11 cellular contexts compared by ENCODE assay signal in genomic region chr12:124750787-124751471, GRCh38.
DNase-seq lines count a peak whose midpoint lies in the region; ATAC-seq, FAIRE-seq and TF ChIP-seq lines count a peak whose summit lies in the region.
"Had no signal": no experiment of that assay in that cellular context is flagged by ENCODE, and none has a peak within 500 bp of the region (broad histone marks: within the 10 kb centered on the region; RNA-seq: fewer than 3 reads in every experiment).

No MANE protein-coding gene starts in this region.

- H3K36me3 Mint-ChIP-seq in GM23338 (ENCODE audit: low read depth) = peaks cover 13% of the 10 kb centered on the region

- POLR2A ChIA-PET in AG04450 (lab: Yijun Ruan, JAX) = no interaction called here

- H3K27me3 Mint-ChIP-seq in GM23338 (ENCODE audit: insufficient read depth, low read depth, poor library complexity) = peaks cover 15% of the 10 kb centered on the region

- no peak overlapping the region; the same call in 2 of the 3 replicates for H3K4me3 Mint-ChIP-seq in GM23338

- no peak for FAIRE-seq in frontal cortex (lab: Jason Lieb, UNC)

- WGBS in right lobe of liver (ENCODE audit: insufficient coverage, low coverage, low lambda C conversion rate, missing lambda C conversion rate) = 63% methylated on average over 11 of the region's 19 CpGs

- peaks cover 33% of the 10 kb centered on the region for H3K4me1 Mint-ChIP-seq in GM23338

- H2AFZ ChIP-seq in GM23338 = peak overlapping the region; percentile 92; the same call in 1 of the 2 replicates

- no peak overlapping the region for H3K4me2 ChIP-seq in GM23338

- H3K27me3 ChIP-seq in AG04450 (ENCODE audit: control insufficient read depth, insufficient read depth, low read length) (peaks cover 4% of the 10 kb centered on the region), GM23338 (ENCODE audit: insufficient read depth) (no peaks in the 10 kb centered on the region), right lobe of liver (no peaks in the 10 kb centered on the region)

- DNase-seq in AG04450 (ENCODE audit: low read depth, low spot score) (no peak), GM23338 (ENCODE audit: low spot score) (peak; percentile 87), UCSD-AML1 (lab: John Stamatoyannopoulos, UW; ENCODE audit: unreplicated experiment) (peak; percentile 20), right lobe of liver (no peak), frontal cortex (ENCODE audit: low spot score in 2 of 2) (no peak), AML-193 (lab: John Stamatoyannopoulos, UW) (no peak)
- no peak for DNase-seq in activated naive CD4-positive, alpha-beta T cell (lab: John Stamatoyannopoulos, UW)
- DNase-seq: NCI-H1436 treated with DMSO at 0.1 percent for 48 hours, posterior cingulate gyrus had no signal

- ATAC-seq in GM23338 (peak; percentile 79), right lobe of liver (no peak), GM19023 (IDR thresholded peaks at IDR 0.05; ENCODE audit: unreplicated experiment) (no peak)

- H4K20me1 ChIP-seq in GM23338 (replicated peaks; ENCODE audit: insufficient read depth) = no peaks in the 10 kb centered on the region

- H3K4me1 ChIP-seq in GM23338 (ENCODE audit: insufficient read depth) (peaks cover 13% of the 10 kb centered on the region), right lobe of liver (peaks cover 0 to 63% (median 31%) of the 10 kb centered on the region in 4 donors)

- peaks cover 25% of the 10 kb centered on the region for H3K9me3 Mint-ChIP-seq in GM23338

- intact Hi-C loops in right lobe of liver (cut with DNase I) = loop anchor here in 1 of 2 donors (10.0 kb wide), 1 partner anchor 376 kb away; no protein-coding TSS in a partner anchor

- no peaks in the 10 kb centered on the region for H3K36me3 ChIP-seq in GM23338 (ENCODE audit: insufficient read depth)
- H3K36me3 ChIP-seq in right lobe of liver = no peaks in the 10 kb centered on the region

- TF ChIP-seq CTCF in AG04450 (IDR thresholded peaks at IDR 0.05; ENCODE audit: low read depth, low read length) (0 out of 2 replicates have a peak, but pooled peaks have one; percentile 8), GM23338 (conservative IDR thresholded peaks at IDR 0.05; ENCODE audit: low read depth in 2 of 2) (peak; percentile 55 to 88), right lobe of liver (IDR thresholded peaks at IDR 0.05) (no peak)

- H3K79me2 ChIP-seq in GM23338 (replicated peaks; ENCODE audit: insufficient read depth) = no peaks in the 10 kb centered on the region

- H3F3A ChIP-seq in GM23338 (replicated peaks; ENCODE audit: low read depth) = no peaks in the 10 kb centered on the region

- H3K27ac ChIP-seq in AG04450 (ENCODE audit: low read depth, low read length) (no peak overlapping the region), GM23338 (ENCODE audit: low read depth) (no peak overlapping the region), right lobe of liver (peak overlapping the region; percentile 72 to 78 (median 76))
- H3K27ac ChIP-seq: coronary artery had no signal

- peaks cover 11% of the 10 kb centered on the region for H3K9me3 ChIP-seq in AG04450 (ENCODE audit: control insufficient read depth, insufficient read depth, low read length)
- no peaks in the 10 kb centered on the region for H3K9me3 ChIP-seq in right lobe of liver

- H3K27ac Mint-ChIP-seq in GM23338 = no peak overlapping the region

- H3K9me2 ChIP-seq in GM23338 (ENCODE audit: insufficient read depth) = no peaks in the 10 kb centered on the region

- CTCF ChIA-PET in AG04450 (lab: Charles Lee) = interaction anchor here (0.6 to 1.0 kb wide), 3 partner anchors 16 to 371 kb away, joined by 3 to 4 read pairs (median 4); no protein-coding TSS in a partner anchor

- H3K4me3 ChIP-seq in AG04450 (ENCODE audit: low read depth, low read length) = no peak overlapping the region
- no peak overlapping the region for H3K4me3 ChIP-seq in GM23338
- no peak overlapping the region for H3K4me3 ChIP-seq in right lobe of liver
- H3K4me3 ChIP-seq: coronary artery had no signal

- TF ChIP-seq POLR2A in right lobe of liver (IDR thresholded peaks at IDR 0.05) = no peak

TF ChIP-seq in GM23338, 12 proteins besides CTCF, POLR2A, EP300 and RAD21 (continues in another document):
- TF ChIP-seq POLR2AphosphoS5 (IDR thresholded peaks at IDR 0.05; ENCODE audit: low read depth) = no peak
- no peak for TF ChIP-seq ZNF462 (CRISPR knock-in tag; IDR thresholded peaks at IDR 0.05)
- TF ChIP-seq EZH2 (IDR thresholded peaks at IDR 0.05; ENCODE audit: low read depth, unreplicated experiment) = no peak
- no peak for TF ChIP-seq EZH2phosphoT487 (IDR thresholded peaks at IDR 0.05; ENCODE audit: unreplicated experiment)
- no peak for TF ChIP-seq STAT1 (IDR thresholded peaks at IDR 0.05; ENCODE audit: unreplicated experiment)

Comparison
In these comparisons a context has a peak if more than half of its experiments do, and no peak if none do; other contexts are left out.
1. DNase-seq: peak in GM23338 (single experiment) and UCSD-AML1 (single experiment); none in AG04450 (single experiment), right lobe of liver (0 of 3), frontal cortex (0 of 2), activated naive CD4-positive, alpha-beta T cell (0 of 4) and AML-193 (0 of 2).
2. H3K27ac ChIP-seq: peak in right lobe of liver (3 of 3); none in AG04450 (single experiment) and GM23338 (single experiment).
3. CTCF ChIP-seq: peak in AG04450 (single experiment) and GM23338 (2 of 2); none in right lobe of liver (0 of 4).